ENCODE assay signal across 8 cellular contexts in genomic region chr4:139177049-139177887, GRCh38. TPM values are rescaled to one million over a fixed set of nuclear protein-coding genes. Genes with fewer than 3 reads are reported as not detected.
DNase-seq lines count a peak whose midpoint lies in the region; ATAC-seq and TF ChIP-seq lines count a peak whose summit lies in the region.

Gene ELF2 (minus strand): TSS chr4:139177218. CDS start chr4:139137701, 39,517 bp downstream.

- no peaks in the 10 kb centered on the region for H3K9me3 Mint-ChIP-seq in activated CD4-positive, alpha-beta T cell treated with anti-CD3 and anti-CD28 coated beads for 36 hours (ENCODE audit: low read depth)
- no peaks in the 10 kb centered on the region for H3K9me3 Mint-ChIP-seq in chondrocyte (ENCODE audit: low read depth)

- H3K27ac Mint-ChIP-seq in activated CD4-positive, alpha-beta T cell treated with anti-CD3 and anti-CD28 coated beads for 36 hours: peak within 1 kb of the TSS; percentile 72
- peak within 1 kb of the TSS; percentile 97 for H3K27ac Mint-ChIP-seq in chondrocyte (ENCODE audit: unreplicated experiment)

- CTCF ChIA-PET in activated CD4-positive, alpha-beta T cell treated with anti-CD3 and anti-CD28 coated beads for 36 hours (lab: Charles Lee): interaction anchor here (1.0 to 1.7 kb wide), 3 partner anchors 10 to 123 kb away, joined by 3 to 4 read pairs (median 3); partner anchors contain the start of gene NAA15

- peaks cover 14% of the 10 kb centered on the region for H3K4me1 Mint-ChIP-seq in activated CD4-positive, alpha-beta T cell treated with anti-CD3 and anti-CD28 coated beads for 36 hours
- H3K4me1 Mint-ChIP-seq in chondrocyte (ENCODE audit: low read depth): peaks cover 14% of the 10 kb centered on the region

- TF ChIP-seq CTCF in AG10803 (conservative IDR thresholded peaks at IDR 0.05; ENCODE audit: low read length) (no peak), chondrocyte (IDR thresholded peaks at IDR 0.05) (peak; percentile 8)

- peak; percentile 27 for ATAC-seq in HG03378 (IDR thresholded peaks at IDR 0.05; ENCODE audit: unreplicated experiment)
- peak; percentile 57 for ATAC-seq in activated CD4-positive, alpha-beta T cell treated with anti-CD3 and anti-CD28 coated beads for 36 hours

- H3K27me3 Mint-ChIP-seq in activated CD4-positive, alpha-beta T cell treated with anti-CD3 and anti-CD28 coated beads for 36 hours: peaks cover 11% of the 10 kb centered on the region
- no peaks in the 10 kb centered on the region for H3K27me3 Mint-ChIP-seq in chondrocyte (ENCODE audit: low read depth)

- peak within 1 kb of the TSS; percentile 81 for H3K4me3 Mint-ChIP-seq in activated CD4-positive, alpha-beta T cell treated with anti-CD3 and anti-CD28 coated beads for 36 hours
- peak within 1 kb of the TSS; percentile 87 for H3K4me3 Mint-ChIP-seq in chondrocyte (ENCODE audit: unreplicated experiment)

- peak; percentile 6 for TF ChIP-seq POLR2A in GM19193 (IDR thresholded peaks at IDR 0.05; ENCODE audit: extremely low read depth, insufficient read depth, insufficient read length)

- POLR2A ChIA-PET in activated CD4-positive, alpha-beta T cell treated with anti-CD3 and anti-CD28 coated beads for 36 hours (lab: Charles Lee): interaction anchor here (0.5 to 3.9 kb wide), 4 partner anchors 90 to 261 kb away, joined by 5 to 34 read pairs (median 10); partner anchors contain the start of genes NAA15 and NDUFC1

- intact Hi-C loops in activated CD4-positive, alpha-beta T cell treated with anti-CD3 and anti-CD28 coated beads for 36 hours (cut with DNase I, micrococcal nuclease): loop anchor here (1.0 to 10.0 kb wide), 14 partner anchors 76 to 1345 kb away; partner anchors contain the start of genes NAA15 (in 2 of the 2), ELMOD2 (in 1 of the 2), NOCT (in 1 of the 2) and SLC7A11 (in 1 of the 2)

- DNase-seq in AG10803 (ENCODE audit: low read depth) (peak; percentile 88), NCI-H446 treated with DMSO at 0.1 percent for 48 hours (lab: John Stamatoyannopoulos, UW) (peak; percentile 80), chondrocyte (ENCODE audit: low spot score) (peak; percentile 96), kidney glomerular epithelial cell (lab: John Stamatoyannopoulos, UW) (peak; percentile 53)
- peak; percentile 91 for DNase-seq in activated CD4-positive, alpha-beta T cell treated with anti-CD3 and anti-CD28 coated beads for 36 hours
- DNase-seq in stimulated activated CD4-positive, alpha-beta T cell treated with anti-CD3 and anti-CD28 coated beads, Interleukin-15, amount 100 ng/mL, for 48 hours (ENCODE audit: low read depth in 2 of 2): peak; percentile 64 to 77

- peaks cover 1% of the 10 kb centered on the region for H3K36me3 Mint-ChIP-seq in activated CD4-positive, alpha-beta T cell treated with anti-CD3 and anti-CD28 coated beads for 36 hours (ENCODE audit: low read depth)
- no peaks in the 10 kb centered on the region for H3K36me3 Mint-ChIP-seq in chondrocyte (ENCODE audit: low read depth)

- peak within 1 kb of the TSS; percentile 88 for H3K4me3 ChIP-seq in AG10803 (ENCODE audit: low read length)

RNA-seq across cellular contexts. Expression of gene ELF2, which starts in this region (rescaled TPM):
- 10 to 100 TPM; 26.2 to 33.4 TPM for total RNA-seq in activated CD4-positive, alpha-beta T cell treated with anti-CD3 and anti-CD28 coated beads for 36 hours
- 30.2 to 34.2 TPM (median 32.3 TPM) in 3 replicates for total RNA-seq in chondrocyte

Comparison
In these comparisons a context has a peak if more than half of its experiments do, and no peak if none do; other contexts are left out.
1. Peak in every context shown above with its lines: DNase-seq, ATAC-seq and H3K4me3 ChIP-seq.